In the genomic region with DNA sequence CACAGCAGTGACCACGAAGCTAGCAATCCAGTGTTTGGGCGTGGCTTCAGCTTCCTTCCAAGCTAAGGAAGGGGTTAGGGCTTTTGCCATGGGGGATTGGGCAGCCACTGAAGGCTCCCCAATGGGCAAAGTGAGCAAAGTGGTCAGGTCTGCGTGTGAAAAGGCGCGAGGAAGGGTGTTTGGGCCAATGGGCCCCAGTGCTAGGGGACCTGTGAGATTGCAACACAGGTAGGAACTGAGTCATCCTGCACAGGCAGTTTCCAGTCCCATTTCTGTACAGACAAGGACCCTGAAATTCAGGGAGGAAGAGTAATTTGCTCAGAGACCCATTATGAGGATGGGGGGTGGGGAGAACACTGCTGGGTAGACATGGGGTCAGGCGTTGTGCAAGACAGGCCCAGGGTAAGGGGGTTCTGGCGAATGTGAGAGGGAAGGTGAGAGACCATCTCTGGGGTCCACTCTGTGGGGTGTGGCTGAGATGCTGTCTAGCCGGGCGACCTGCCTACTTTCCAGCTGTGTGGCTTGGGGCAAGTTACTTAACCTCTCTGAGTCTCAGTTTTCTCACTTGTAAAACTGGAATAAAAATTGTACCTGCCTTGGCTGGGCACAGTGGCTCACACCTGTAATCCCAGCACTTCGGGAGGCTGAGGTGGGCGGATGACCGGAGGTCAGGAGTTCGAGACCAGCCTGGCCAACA, we compare ENCODE assay signal across 18 cellular contexts. TPM values are rescaled to one million over a fixed set of nuclear protein-coding genes. Genes with fewer than 3 reads are reported as not detected.
DNase-seq lines count a peak whose midpoint lies in the region; ATAC-seq, FAIRE-seq and TF ChIP-seq lines count a peak whose summit lies in the region.
"Had no signal": no experiment of that assay in that cellular context is flagged by ENCODE, and none has a peak within 500 bp of the region (broad histone marks: within the 10 kb centered on the region; RNA-seq: fewer than 3 reads in every experiment).

No MANE protein-coding gene starts in this region.

- TF ChIP-seq POLR2A in GM12892 (IDR thresholded peaks at IDR 0.05; ENCODE audit: low read depth, low read length) (no peak), esophagus squamous epithelium (IDR thresholded peaks at IDR 0.05) (no peak)

- TF ChIP-seq CTCF in PC-9 (conservative IDR thresholded peaks at IDR 0.05) (no peak), esophagus squamous epithelium (IDR thresholded peaks at IDR 0.05) (no peak), WTC11 (IDR thresholded peaks at IDR 0.05) (no peak)

- peaks cover 8% of the 10 kb centered on the region; the same call in 1 of the 2 replicates for H3K4me1 Mint-ChIP-seq in WTC11

- no peaks in the 10 kb centered on the region for H3K27me3 ChIP-seq in PC-9 (ENCODE audit: insufficient read depth, low read depth)
- H3K27me3 ChIP-seq in esophagus squamous epithelium: no peaks in the 10 kb centered on the region

- no peaks in the 10 kb centered on the region for H3K9me3 ChIP-seq in PC-9 (ENCODE audit: insufficient read depth, low read depth)
- no peaks in the 10 kb centered on the region for H3K9me3 ChIP-seq in esophagus squamous epithelium

- no TSS peak for BruUV-seq in PC-9 (replicated peaks; lab: Mats Ljungman, UMichigan)

- CTCF ChIA-PET in PC-9 (lab: Charles Lee) (interaction anchor here (1.6 kb wide), 1 partner anchor 30 kb away, joined by 3 read pairs; the partner anchor contains the start of genes PRDX5 and TRMT112), WTC11 (lab: Charles Lee) (interaction anchor here (0.7 to 13.9 kb wide), 4 partner anchors 6 to 302 kb away, joined by 3 to 437 read pairs (median 4); no protein-coding TSS in a partner anchor)

- H3F3A ChIP-seq in PC-9 (ENCODE audit: insufficient read depth, low read depth): peaks cover 20% of the 10 kb centered on the region; the same call in 1 of the 2 replicates

- WGBS in esophagus squamous epithelium, 2 donors: 29 to 63% methylated on average over 8 to 9 of the region's 13 CpGs

- H3K36me3 Mint-ChIP-seq in WTC11: no peaks in the 10 kb centered on the region

- no peak overlapping the region for H3K4me3 ChIP-seq in PC-9
- H3K4me3 ChIP-seq in esophagus squamous epithelium: no peak overlapping the region

- H3K79me2 ChIP-seq in PC-9 (ENCODE audit: low read depth): no peaks in the 10 kb centered on the region
- H3K79me2 ChIP-seq: parathyroid adenoma had no signal

- H3K9me2 ChIP-seq in PC-9 (ENCODE audit: insufficient read depth): no peaks in the 10 kb centered on the region

- POLR2A ChIA-PET in PC-9 (lab: Charles Lee; ENCODE audit: unreplicated experiment): no interaction called here
- POLR2A ChIA-PET in WTC11 (lab: Charles Lee): interaction anchor here (0.6 kb wide), 1 partner anchor 283 kb away, joined by 3 read pairs; no protein-coding TSS in a partner anchor

- peak overlapping the region; percentile 31 for H3K4me2 ChIP-seq in PC-9

- intact Hi-C loops in PC-9 (cut with micrococcal nuclease; ENCODE audit: unreplicated experiment): no loop called here
- intact Hi-C loops in esophagus squamous epithelium (cut with DNase I): no loop called here

- no peaks in the 10 kb centered on the region for H3K9me3 Mint-ChIP-seq in WTC11

- H4K20me1 ChIP-seq in PC-9 (ENCODE audit: insufficient read depth): no peaks in the 10 kb centered on the region

- H3K27me3 Mint-ChIP-seq in WTC11 (ENCODE audit: low read depth): no peaks in the 10 kb centered on the region
- H3K27me3 Mint-ChIP-seq: activated CD8-positive, alpha-beta memory T cell treated with anti-CD3 and anti-CD28 coated beads, Interleukin-2, amount 10 ng/mL, durations not matched to agents 7 days and 5 days had no signal

- H3K4me3 Mint-ChIP-seq in WTC11: no peak overlapping the region
- H3K4me3 Mint-ChIP-seq: activated CD8-positive, alpha-beta memory T cell treated with anti-CD3 and anti-CD28 coated beads, Interleukin-2, amount 10 ng/mL, durations not matched to agents 7 days and 5 days had no signal

- DNase-seq in 8988T (peak; percentile 27), GM12892 (ENCODE audit: insufficient read length) (no peak), PC-9 (peak; percentile 24 to 76), esophagus squamous epithelium (lab: John Stamatoyannopoulos, UW) (no peak), WTC11 (ENCODE audit: low spot score) (no peak)
- DNase-seq: activated CD4-positive, CD25-positive, alpha-beta regulatory T cell; activated CD8-positive, alpha-beta memory T cell treated with anti-CD3 and anti-CD28 coated beads, Interleukin-2, amount 10 ng/mL, durations not matched to agents 7 days and 5 days; activated naive CD4-positive, alpha-beta T cell; GF-D8; GOT3; hypothalamus; NCI-H2081; NCI-H524; stimulated activated CD4-positive, alpha-beta T cell treated with anti-CD3 and anti-CD28 coated beads, Interleukin-2, amount 100 ng/mL, for 48 hours had no signal

- no peak overlapping the region for H2AFZ ChIP-seq in PC-9
- H2AFZ ChIP-seq: parathyroid adenoma had no signal

- H3K27ac ChIP-seq in PC-9 (peak overlapping the region; percentile 59), esophagus squamous epithelium (peak overlapping the region; percentile 70 to 87 (median 79))
- H3K27ac ChIP-seq: parathyroid adenoma had no signal

- H3K36me3 ChIP-seq in PC-9 (ENCODE audit: low read depth): no peaks in the 10 kb centered on the region
- no peaks in the 10 kb centered on the region for H3K36me3 ChIP-seq in esophagus squamous epithelium

- peak; percentile 24 for FAIRE-seq in GM12892 (lab: Jason Lieb, UNC)

- peaks cover 19% of the 10 kb centered on the region for H3K4me1 ChIP-seq in PC-9 (replicated peaks; ENCODE audit: insufficient read depth)
- peaks cover 24 to 46% (median 30%) of the 10 kb centered on the region in 3 donors for H3K4me1 ChIP-seq in esophagus squamous epithelium
- H3K4me1 ChIP-seq: parathyroid adenoma had no signal

- no peak for ATAC-seq in WTC11
- ATAC-seq in GM21825 (IDR thresholded peaks at IDR 0.05; ENCODE audit: unreplicated experiment): no peak
- no peak for ATAC-seq in HG03520 (IDR thresholded peaks at IDR 0.05; ENCODE audit: unreplicated experiment)
- ATAC-seq: activated CD8-positive, alpha-beta memory T cell treated with anti-CD3 and anti-CD28 coated beads, Interleukin-2, amount 10 ng/mL, durations not matched to agents 7 days and 5 days; Panc1 had no signal

- H3K27ac Mint-ChIP-seq in WTC11: no peak overlapping the region
- H3K27ac Mint-ChIP-seq: activated CD8-positive, alpha-beta memory T cell treated with anti-CD3 and anti-CD28 coated beads, Interleukin-2, amount 10 ng/mL, durations not matched to agents 7 days and 5 days had no signal

TF ChIP-seq in WTC11, 78 proteins besides CTCF, POLR2A, EP300 and RAD21:
- TF ChIP-seq FOXP1 (CRISPR knock-in tag; IDR thresholded peaks at IDR 0.05; ENCODE audit: borderline replicate concordance) (no peak), CREM (CRISPR knock-in tag; IDR thresholded peaks at IDR 0.05) (no peak), TEAD1 (CRISPR knock-in tag; IDR thresholded peaks at IDR 0.05) (no peak), MYBL2 (CRISPR knock-in tag; IDR thresholded peaks at IDR 0.05) (no peak), FOXJ3 (CRISPR knock-in tag; IDR thresholded peaks at IDR 0.05; ENCODE audit: borderline replicate concordance) (no peak)
- TF ChIP-seq, protein P1, sequence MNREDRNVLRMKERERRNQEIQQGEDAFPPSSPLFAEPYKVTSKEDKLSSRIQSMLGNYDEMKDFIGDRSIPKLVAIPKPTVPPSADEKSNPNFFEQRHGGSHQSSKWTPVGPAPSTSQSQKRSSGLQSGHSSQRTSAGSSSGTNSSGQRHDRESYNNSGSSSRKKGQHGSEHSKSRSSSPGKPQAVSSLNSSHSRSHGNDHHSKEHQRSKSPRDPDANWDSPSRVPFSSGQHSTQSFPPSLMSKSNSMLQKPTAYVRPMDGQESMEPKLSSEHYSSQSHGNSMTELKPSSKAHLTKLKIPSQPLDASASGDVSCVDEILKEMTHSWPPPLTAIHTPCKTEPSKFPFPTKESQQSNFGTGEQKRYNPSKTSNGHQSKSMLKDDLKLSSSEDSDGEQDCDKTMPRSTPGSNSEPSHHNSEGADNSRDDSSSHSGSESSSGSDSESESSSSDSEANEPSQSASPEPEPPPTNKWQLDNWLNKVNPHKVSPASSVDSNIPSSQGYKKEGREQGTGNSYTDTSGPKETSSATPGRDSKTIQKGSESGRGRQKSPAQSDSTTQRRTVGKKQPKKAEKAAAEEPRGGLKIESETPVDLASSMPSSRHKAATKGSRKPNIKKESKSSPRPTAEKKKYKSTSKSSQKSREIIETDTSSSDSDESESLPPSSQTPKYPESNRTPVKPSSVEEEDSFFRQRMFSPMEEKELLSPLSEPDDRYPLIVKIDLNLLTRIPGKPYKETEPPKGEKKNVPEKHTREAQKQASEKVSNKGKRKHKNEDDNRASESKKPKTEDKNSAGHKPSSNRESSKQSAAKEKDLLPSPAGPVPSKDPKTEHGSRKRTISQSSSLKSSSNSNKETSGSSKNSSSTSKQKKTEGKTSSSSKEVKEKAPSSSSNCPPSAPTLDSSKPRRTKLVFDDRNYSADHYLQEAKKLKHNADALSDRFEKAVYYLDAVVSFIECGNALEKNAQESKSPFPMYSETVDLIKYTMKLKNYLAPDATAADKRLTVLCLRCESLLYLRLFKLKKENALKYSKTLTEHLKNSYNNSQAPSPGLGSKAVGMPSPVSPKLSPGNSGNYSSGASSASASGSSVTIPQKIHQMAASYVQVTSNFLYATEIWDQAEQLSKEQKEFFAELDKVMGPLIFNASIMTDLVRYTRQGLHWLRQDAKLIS (CRISPR knock-in tag; IDR thresholded peaks at IDR 0.05; ENCODE audit: borderline replicate concordance): no peak
TF ChIP-seq in WTC11: peak in this region for 0.

RNA-seq across cellular contexts. Expression of gene CCDC88B, which starts 7.3 kb away (rescaled TPM):
- polyA plus RNA-seq in GM12892 (2012; ENCODE audit: missing spikeins): 39.1 TPM
- total RNA-seq in PC-9 (2021) (9.6 and 15.1 TPM in 2 replicates), esophagus squamous epithelium (10 to 100 TPM in 3 of 4 donors, 1 to 10 TPM in 1; 7.4 to 14.9 (median 13.7) TPM), WTC11 (2021) (17.0 to 22.0 TPM (median 19.9 TPM) in 3 replicates)

RNA-seq across cellular contexts. Expression of gene RPS6KA4, which starts 11.6 kb away (rescaled TPM):
- 9.3 TPM for polyA plus RNA-seq in GM12892 (2012; ENCODE audit: missing spikeins)
- total RNA-seq in PC-9 (2021) (60.6 and 64.3 TPM in 2 replicates), esophagus squamous epithelium (10 to 100 TPM; 28.6 to 69.8 (median 55.0) TPM), WTC11 (2021) (16.8 to 18.3 TPM (median 18.3 TPM) in 3 replicates)

RNA-seq across cellular contexts. Expression of gene PRDX5, which starts 29.4 kb away (rescaled TPM):
- polyA plus RNA-seq in GM12892 (2012; ENCODE audit: missing spikeins): 226 TPM
- 381 and 441 TPM in 2 replicates for total RNA-seq in PC-9 (2021)
- total RNA-seq in esophagus squamous epithelium: 100 to 1,000 TPM; 309 to 602 (median 476) TPM
- total RNA-seq in WTC11 (2021): 255 to 293 TPM (median 282 TPM) in 3 replicates

RNA-seq across cellular contexts. Expression of gene TRMT112, which starts 30.0 kb away (rescaled TPM):
- 253 TPM for polyA plus RNA-seq in GM12892 (2012; ENCODE audit: missing spikeins)
- total RNA-seq in PC-9 (2021): 264 and 275 TPM in 2 replicates
- total RNA-seq in esophagus squamous epithelium: 100 to 1,000 TPM; 202 to 248 (median 211) TPM
- total RNA-seq in WTC11 (2021): 285 to 321 TPM (median 314 TPM) in 3 replicates

RNA-seq across cellular contexts. Expression of gene ESRRA, which starts 42.0 kb away (rescaled TPM):
- polyA plus RNA-seq in GM12892 (2012; ENCODE audit: missing spikeins): 8.9 TPM
- total RNA-seq in PC-9 (2021) (61.0 and 64.6 TPM in 2 replicates), esophagus squamous epithelium (100 to 1,000 TPM in 2 of 4 donors, 10 to 100 TPM in 2; 81.9 to 131 (median 99.7) TPM), WTC11 (2021) (56.3 to 81.9 TPM (median 59.1 TPM) in 3 replicates)

Comparison
In these comparisons a context has a peak if more than half of its experiments do, and no peak if none do; other contexts are left out.
1. DNase-seq: peak in 8988T (single experiment) and PC-9 (2 of 2); none in GM12892 (single experiment), esophagus squamous epithelium (single experiment) and WTC11 (single experiment).